ENCODE assay signal across 11 cellular contexts in the genomic region with DNA sequence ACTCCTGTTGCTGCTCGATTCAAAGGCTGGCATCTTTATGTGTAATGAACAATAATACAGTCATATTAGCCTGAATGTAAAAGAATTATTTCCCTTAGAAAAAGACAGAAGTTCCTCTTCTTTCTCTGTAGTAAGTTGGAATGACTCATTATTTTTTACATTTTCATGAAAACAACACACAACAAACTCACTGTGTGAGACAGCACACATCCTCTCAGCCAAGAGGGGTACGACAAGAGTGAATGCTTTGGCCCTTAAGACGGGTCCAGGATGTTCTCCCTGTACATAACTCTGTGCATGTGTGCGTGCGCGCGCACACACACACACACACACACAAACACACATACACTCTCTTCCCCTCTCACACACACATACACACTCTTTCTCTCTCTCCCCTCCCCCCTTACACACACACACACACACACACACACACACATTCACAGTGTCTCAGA.
DNase-seq lines count a peak whose midpoint lies in the region; ATAC-seq and TF ChIP-seq lines count a peak whose summit lies in the region.
"Had no signal": no experiment of that assay in that cellular context is flagged by ENCODE, and none has a peak within 500 bp of the region (broad histone marks: within the 10 kb centered on the region; RNA-seq: fewer than 3 reads in every experiment).

No MANE protein-coding gene starts in this region.

- H3K27ac Mint-ChIP-seq in osteocyte (ENCODE audit: unreplicated experiment), result no peak overlapping the region
- H3K27ac Mint-ChIP-seq: activated T-helper 1 cell treated with anti-CD3 and anti-CD28 coated beads, Interleukin-12 subunit alpha, Interleukin-12 subunit beta, Interleukin-2, Interleukin-4 antibody, amounts not matched to agents 30 ng/mL and 10 ng/mL and 1 ng/mL, durations not matched to agents 14 hours and 24 hours and 36 hours; CD4-positive, CD25-positive, alpha-beta regulatory T cell had no signal

- no peaks in the 10 kb centered on the region for H3K4me1 Mint-ChIP-seq in osteocyte (ENCODE audit: unreplicated experiment)
- H3K4me1 Mint-ChIP-seq: CD4-positive, CD25-positive, alpha-beta regulatory T cell had no signal

- H3K9me3 Mint-ChIP-seq in osteocyte (ENCODE audit: unreplicated experiment), result no peaks in the 10 kb centered on the region
- H3K9me3 Mint-ChIP-seq: activated T-helper 1 cell treated with anti-CD3 and anti-CD28 coated beads, Interleukin-12 subunit alpha, Interleukin-12 subunit beta, Interleukin-2, Interleukin-4 antibody, amounts not matched to agents 30 ng/mL and 10 ng/mL and 1 ng/mL, durations not matched to agents 14 hours and 24 hours and 36 hours had no signal

- H3K4me3 ChIP-seq in effector memory CD4-positive, alpha-beta T cell (ENCODE audit: insufficient read depth, low read depth, low read length, poor library complexity, severe bottlenecking), result no peak overlapping the region

- no peak overlapping the region for H3K27ac ChIP-seq in effector memory CD4-positive, alpha-beta T cell (ENCODE audit: insufficient read depth, low read length, poor library complexity, severe bottlenecking)

- no peaks in the 10 kb centered on the region for H3K4me1 ChIP-seq in effector memory CD4-positive, alpha-beta T cell (ENCODE audit: control insufficient read depth, insufficient read depth, low read length, poor library complexity, severe bottlenecking)

- TF ChIP-seq CTCF in osteocyte (IDR thresholded peaks at IDR 0.05), result no peak

- peaks cover 5% of the 10 kb centered on the region for H3K36me3 ChIP-seq in effector memory CD4-positive, alpha-beta T cell (ENCODE audit: control insufficient read depth, insufficient read depth, low read length)

- H3K9me3 ChIP-seq in effector memory CD4-positive, alpha-beta T cell (ENCODE audit: control insufficient read depth, low read length), result no peaks in the 10 kb centered on the region

- ATAC-seq in GM18502 (IDR thresholded peaks at IDR 0.05; ENCODE audit: poor library complexity, unreplicated experiment) (peak; percentile 49), GM21447 (IDR thresholded peaks at IDR 0.05; ENCODE audit: unreplicated experiment) (peak; percentile 29), HG03097 (IDR thresholded peaks at IDR 0.05; ENCODE audit: low FRiP score, unreplicated experiment) (peak; percentile 26)

- H3K27me3 ChIP-seq in effector memory CD4-positive, alpha-beta T cell (replicated peaks; ENCODE audit: control insufficient read depth, insufficient read depth, low read length, poor library complexity, severe bottlenecking), result no peaks in the 10 kb centered on the region

- peaks cover 2% of the 10 kb centered on the region for H3K36me3 Mint-ChIP-seq in osteocyte (ENCODE audit: unreplicated experiment)

- no peaks in the 10 kb centered on the region for H3K27me3 Mint-ChIP-seq in osteocyte (ENCODE audit: unreplicated experiment)
- H3K27me3 Mint-ChIP-seq: CD4-positive, CD25-positive, alpha-beta regulatory T cell had no signal

- no peak overlapping the region for H3K4me3 Mint-ChIP-seq in osteocyte (ENCODE audit: unreplicated experiment)
- H3K4me3 Mint-ChIP-seq: activated T-helper 1 cell treated with anti-CD3 and anti-CD28 coated beads, Interleukin-12 subunit alpha, Interleukin-12 subunit beta, Interleukin-2, Interleukin-4 antibody, amounts not matched to agents 30 ng/mL and 10 ng/mL and 1 ng/mL, durations not matched to agents 14 hours and 24 hours and 36 hours; CD4-positive, CD25-positive, alpha-beta regulatory T cell had no signal

- peak; percentile 34 for DNase-seq in astrocyte of the hippocampus (ENCODE audit: low read depth, low spot score)
- no peak for DNase-seq in osteocyte (ENCODE audit: extremely low spot score, unreplicated experiment)
- DNase-seq in effector memory CD4-positive, alpha-beta T cell, result no peak
- no peak for DNase-seq in NCI-H2029 treated with DMSO at 0.1 percent for 48 hours (lab: John Stamatoyannopoulos, UW)
- no peak for DNase-seq in NCI-H2171 (lab: John Stamatoyannopoulos, UW)
- DNase-seq: NCI-H187 had no signal
